ENCODE assay signal across 10 cellular contexts in genomic region chr21:46189213-46189958, GRCh38. TPM values are rescaled to one million over a fixed set of nuclear protein-coding genes. Genes with fewer than 3 reads are reported as not detected.
DNase-seq lines count a peak whose midpoint lies in the region; ATAC-seq and TF ChIP-seq lines count a peak whose summit lies in the region.
"Had no signal": no experiment of that assay in that cellular context is flagged by ENCODE, and none has a peak within 500 bp of the region (broad histone marks: within the 10 kb centered on the region; RNA-seq: fewer than 3 reads in every experiment).

No MANE protein-coding gene starts in this region.

- H3K36me3 ChIP-seq in lower lobe of right lung (peaks cover 44% of the 10 kb centered on the region), upper lobe of left lung (peaks cover 11 to 49% (median 35%) of the 10 kb centered on the region in 4 donors)

- no peak overlapping the region for H3K4me3 ChIP-seq in lower lobe of right lung
- no peak overlapping the region for H3K4me3 ChIP-seq in upper lobe of left lung

- peak; percentile 26 for DNase-seq in activated CD8-positive, alpha-beta memory T cell treated with anti-CD3 and anti-CD28 coated beads for 24 hours
- no peak for DNase-seq in activated CD8-positive, alpha-beta memory T cell treated with anti-CD3 and anti-CD28 coated beads, Interleukin-2, amount 50 U/mL, for 4 hours
- peak; percentile 59 for DNase-seq in dermis blood vessel endothelial cell
- no peak for DNase-seq in lower lobe of right lung
- DNase-seq in upper lobe of left lung: no peak
- DNase-seq in MV-4-11 (lab: John Stamatoyannopoulos, UW): no peak
- no peak for DNase-seq in NK-92 (lab: John Stamatoyannopoulos, UW; ENCODE audit: unreplicated experiment)
- DNase-seq: cortex of kidney had no signal

- ATAC-seq in lower lobe of right lung (no peak), upper lobe of left lung (ENCODE audit: low FRiP score in 2 of 2) (no peak), HG03095 (IDR thresholded peaks at IDR 0.05; ENCODE audit: unreplicated experiment) (no peak)

- H3K27ac ChIP-seq in lower lobe of right lung (peak overlapping the region; percentile 83), upper lobe of left lung (peak overlapping the region; percentile 72 to 90 (median 86))
- H3K27ac ChIP-seq: neutrophil had no signal

- 82 to 84% methylated on average over 9 of the region's 9 CpGs for WGBS in upper lobe of left lung, 2 donors

- H3K27me3 ChIP-seq in lower lobe of right lung (ENCODE audit: low read depth): no peaks in the 10 kb centered on the region
- no peaks in the 10 kb centered on the region for H3K27me3 ChIP-seq in upper lobe of left lung
- H3K27me3 ChIP-seq: neutrophil had no signal

- H3K9me3 ChIP-seq in lower lobe of right lung: no peaks in the 10 kb centered on the region
- no peaks in the 10 kb centered on the region for H3K9me3 ChIP-seq in upper lobe of left lung
- H3K9me3 ChIP-seq: neutrophil had no signal

- no peak for TF ChIP-seq CTCF in lower lobe of right lung (IDR thresholded peaks at IDR 0.05)
- TF ChIP-seq CTCF in upper lobe of left lung (IDR thresholded peaks at IDR 0.05): no peak

- intact Hi-C loops in lower lobe of right lung (cut with DNase I): no loop called here

- no peak for TF ChIP-seq EP300 in upper lobe of left lung (IDR thresholded peaks at IDR 0.05)

- no peak for TF ChIP-seq POLR2A in upper lobe of left lung (IDR thresholded peaks at IDR 0.05)

- H3K4me1 ChIP-seq in lower lobe of right lung (peaks cover 7% of the 10 kb centered on the region), upper lobe of left lung (peaks cover 8 to 39% (median 20%) of the 10 kb centered on the region in 4 donors)

RNA-seq across cellular contexts. Expression of gene SPATC1L, which starts 5.1 kb away (rescaled TPM):
- total RNA-seq in dermis blood vessel endothelial cell (6.1 and 9.4 TPM in 2 replicates), lower lobe of right lung (8.6 TPM), upper lobe of left lung (10 to 100 TPM in 3 of 6 donors, 1 to 10 TPM in 2, under 1 TPM in 1; 0.91 to 22.0 (median 7.2) TPM)

RNA-seq across cellular contexts. Expression of gene FTCD, which starts 34.0 kb away (rescaled TPM):
- 0.05 and 0.17 TPM in 2 replicates for total RNA-seq in dermis blood vessel endothelial cell
- 1.5 TPM for total RNA-seq in lower lobe of right lung
- total RNA-seq in upper lobe of left lung: under 1 TPM in 2 of 6 donors, not detected in 4; 0.69 to 0.98 TPM

RNA-seq across cellular contexts. Expression of gene LSS, which starts 39.2 kb away (rescaled TPM):
- total RNA-seq in dermis blood vessel endothelial cell (85.3 and 134 TPM in 2 replicates), lower lobe of right lung (91.0 TPM), upper lobe of left lung (100 to 1,000 TPM in 5 of 6 donors, 10 to 100 TPM in 1; 71.7 to 266 (median 135) TPM)

Comparison
In these comparisons a context has a peak if more than half of its experiments do, and no peak if none do; other contexts are left out.
1. DNase-seq: peak in activated CD8-positive, alpha-beta memory T cell treated with anti-CD3 and anti-CD28 coated beads for 24 hours (single experiment) and dermis blood vessel endothelial cell (single experiment); none in activated CD8-positive, alpha-beta memory T cell treated with anti-CD3 and anti-CD28 coated beads, Interleukin-2, amount 50 U/mL, for 4 hours (single experiment), lower lobe of right lung (single experiment), upper lobe of left lung (0 of 2), MV-4-11 (single experiment) and NK-92 (single experiment).